24 cellular contexts compared by ENCODE assay signal in the genomic region with DNA sequence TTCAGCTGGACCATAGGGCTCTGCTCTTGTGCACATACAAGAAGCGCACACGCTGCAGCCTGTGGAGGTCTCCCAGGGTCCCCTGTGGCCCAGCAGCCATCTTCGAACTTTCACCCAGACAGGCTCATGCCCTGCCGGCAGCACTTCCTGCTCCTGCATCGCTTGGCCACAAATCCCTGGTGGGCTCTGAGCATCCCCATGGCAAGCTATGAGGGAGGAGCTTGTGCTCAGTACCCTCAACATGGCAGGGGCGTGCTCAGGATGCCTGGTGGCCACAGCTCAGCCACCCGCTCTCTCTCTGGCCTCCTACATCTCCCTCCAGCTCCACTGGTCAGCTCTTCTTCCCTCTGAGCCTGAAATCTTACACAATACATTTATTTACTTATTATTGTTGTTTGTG.
"Had no signal": no experiment of that assay in that cellular context is flagged by ENCODE, and none has a peak within 500 bp of the region (broad histone marks: within the 10 kb centered on the region; RNA-seq: fewer than 3 reads in every experiment).

No MANE protein-coding gene starts in this region.

- H3K27ac ChIP-seq: HL-60, KMS-11, SJSA1, SK-N-MC had no signal

- ATAC-seq: K562 had no signal

- H3K4me1 ChIP-seq: SJSA1 had no signal

- DNase-seq: Kasumi-1, MM.1S, NCI-H1048, NCI-H1105, NCI-H1417 treated with DMSO at 0.1 percent for 48 hours, NCI-H146, NCI-H1694 treated with DMSO at 0.1 percent for 48 hours, NCI-H1930, NCI-H2081, NCI-H2171, NCI-H226, NCI-H446, NCI-H510A, NCI-H524 treated with DMSO at 0.1 percent for 48 hours, NCI-H69, NCI-H774, Right ventricle myocardium superior, RPMI8226, SIG-M5 had no signal

- H3K36me3 ChIP-seq: SJSA1 had no signal

- H3K4me3 ChIP-seq: K562, SJSA1, SK-N-MC had no signal

- H3K27me3 ChIP-seq: SJSA1 had no signal

- H3K9ac ChIP-seq: KMS-11 had no signal

- H3K4me2 ChIP-seq: KMS-11 had no signal
